ENCODE assay signal across 20 cellular contexts in the genomic region with DNA sequence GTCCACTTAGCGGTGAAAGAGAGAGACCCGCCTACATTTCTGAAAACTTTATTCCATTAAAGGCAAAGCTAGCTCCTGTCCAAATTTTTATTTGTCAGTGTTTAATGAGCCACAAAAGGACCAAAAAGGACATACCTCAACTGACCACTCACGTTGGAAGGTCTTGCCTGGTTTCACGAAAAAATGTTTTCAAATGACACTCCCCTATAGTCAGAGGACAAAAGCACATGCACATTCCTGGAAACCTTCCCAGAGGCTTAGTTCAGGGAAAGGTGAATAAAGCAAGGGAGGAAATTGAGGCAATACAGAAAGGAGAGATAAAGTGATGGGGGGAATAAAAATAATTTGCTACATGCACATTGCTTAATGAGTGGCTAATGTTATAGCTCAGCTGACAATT.
"Had no signal": no experiment of that assay in that cellular context is flagged by ENCODE, and none has a peak within 500 bp of the region (broad histone marks: within the 10 kb centered on the region; RNA-seq: fewer than 3 reads in every experiment).

No MANE protein-coding gene starts in this region.

- ATAC-seq: activated CD4-positive, CD25-positive, alpha-beta regulatory T cell treated with anti-CD3 and anti-CD28 coated beads, Interleukin-2, amount 50 U/mL, for 24 hours; activated CD8-positive, alpha-beta T cell treated with anti-CD3 and anti-CD28 coated beads, Interleukin-2, amount 10 ng/mL, durations not matched to agents 7 days and 5 days; activated naive CD4-positive, alpha-beta T cell treated with anti-CD3 and anti-CD28 coated beads, Interleukin-2, amount 50 U/mL, for 72 hours; esophagus mucosa; gastrocnemius medialis; naive thymus-derived CD4-positive, alpha-beta T cell; stimulated activated naive B cell treated with anti-CD40 and anti-IgM and Interleukin-4, amounts not matched to agents 10 μg/mL and 1 μg/mL and 100 μg/mL, for 72 hours had no signal

- H3K27me3 ChIP-seq: ascending aorta, gastrocnemius medialis, sigmoid colon had no signal

- H3K9me3 Mint-ChIP-seq: dendritic cell treated with granulocyte-macrophage colony-stimulating factor and Interleukin-4, amounts not matched to agents 40 ng/mL and 50 ng/mL, for 4 days; neural crest cell had no signal

- H3K9me3 ChIP-seq: ascending aorta, gastrocnemius medialis, sigmoid colon had no signal

- H3K4me1 Mint-ChIP-seq: neural crest cell had no signal

- H3K27me3 Mint-ChIP-seq: activated CD4-positive, alpha-beta T cell treated with anti-CD3 and anti-CD28 coated beads, Interleukin-2, amount 10 ng/mL, durations not matched to agents 7 days and 5 days; naive thymus-derived CD4-positive, alpha-beta T cell; stimulated activated naive B cell treated with anti-CD40 and anti-IgM and Interleukin-4, amounts not matched to agents 10 μg/mL and 1 μg/mL and 100 μg/mL, for 72 hours had no signal

- H3K27ac Mint-ChIP-seq: activated CD4-positive, alpha-beta T cell treated with anti-CD3 and anti-CD28 coated beads, Interleukin-2, amount 10 ng/mL, durations not matched to agents 7 days and 5 days; activated CD8-positive, alpha-beta T cell treated with anti-CD3 and anti-CD28 coated beads, Interleukin-2, amount 10 ng/mL, durations not matched to agents 7 days and 5 days; activated naive CD4-positive, alpha-beta T cell treated with anti-CD3 and anti-CD28 coated beads, Interleukin-2, amount 50 U/mL, for 72 hours; dendritic cell treated with granulocyte-macrophage colony-stimulating factor and Interleukin-4, amounts not matched to agents 40 ng/mL and 50 ng/mL, for 4 days; naive thymus-derived CD4-positive, alpha-beta T cell; stimulated activated naive B cell treated with anti-CD40 and anti-IgM and Interleukin-4, amounts not matched to agents 10 μg/mL and 1 μg/mL and 100 μg/mL, for 72 hours had no signal

- H3K36me3 ChIP-seq: gastrocnemius medialis had no signal

- H3K4me1 ChIP-seq: ascending aorta, sigmoid colon had no signal

- H3K4me3 Mint-ChIP-seq: activated CD4-positive, alpha-beta T cell treated with anti-CD3 and anti-CD28 coated beads, Interleukin-2, amount 10 ng/mL, durations not matched to agents 7 days and 5 days; activated CD8-positive, alpha-beta T cell treated with anti-CD3 and anti-CD28 coated beads, Interleukin-2, amount 10 ng/mL, durations not matched to agents 7 days and 5 days; dendritic cell treated with granulocyte-macrophage colony-stimulating factor and Interleukin-4, amounts not matched to agents 40 ng/mL and 50 ng/mL, for 4 days; naive thymus-derived CD4-positive, alpha-beta T cell; neural crest cell; stimulated activated naive B cell treated with anti-CD40 and anti-IgM and Interleukin-4, amounts not matched to agents 10 μg/mL and 1 μg/mL and 100 μg/mL, for 72 hours had no signal

- H3K4me3 ChIP-seq: ascending aorta, gastrocnemius medialis, sigmoid colon, SK-N-MC, smooth muscle cell had no signal

- DNase-seq: activated CD4-positive, alpha-beta T cell treated with anti-CD3 and anti-CD28 coated beads, Interleukin-2, amount 10 ng/mL, durations not matched to agents 7 days and 5 days; activated CD8-positive, alpha-beta T cell treated with anti-CD3 and anti-CD28 coated beads, Interleukin-2, amount 10 ng/mL, durations not matched to agents 7 days and 5 days; activated gamma-delta T cell treated with Interleukin-2 at 50 U/mL for 16 hours; activated T-cell treated with anti-CD3 and anti-CD28 coated beads, Interleukin-2, amount 50 U/mL, for 1 hour; effector memory CD4-positive, alpha-beta T cell; gastrocnemius medialis; naive thymus-derived CD4-positive, alpha-beta T cell; sigmoid colon; stimulated activated CD4-positive, alpha-beta T cell treated with anti-CD3 and anti-CD28 coated beads, Interleukin-15, amount 100 ng/mL, for 24 hours; stimulated activated naive B cell treated with anti-CD40 and anti-IgM and Interleukin-4, amounts not matched to agents 10 μg/mL and 1 μg/mL and 100 μg/mL, for 72 hours; SW 1271 had no signal

- H3K27ac ChIP-seq: ascending aorta, SK-N-MC, VCaP had no signal
